Comparison of ENCODE assay signal across 30 cellular contexts in genomic region chr3:74992898-74993297, GRCh38.
"Had no signal": no experiment of that assay in that cellular context is flagged by ENCODE, and none has a peak within 500 bp of the region (broad histone marks: within the 10 kb centered on the region; RNA-seq: fewer than 3 reads in every experiment).

No MANE protein-coding gene starts in this region.

- ATAC-seq: naive thymus-derived CD8-positive, alpha-beta T cell; natural killer cell treated with Interleukin-12 subunit alpha and Interleukin-12 subunit beta and Interleukin-15 and Interleukin-18, amount 100 ng/mL, for 72 hours; psoas muscle; right cardiac atrium; sciatic nerve; stimulated activated memory B cell treated with anti-CD40 and anti-IgM and Interleukin-4, amounts not matched to agents 10 μg/mL and 1 μg/mL and 100 μg/mL, for 72 hours; stimulated activated naive CD8-positive, alpha-beta T cell treated with anti-CD3 and anti-CD28 coated beads, Interleukin-15, amount 100 ng/mL, for 72 hours; stimulated activated naive CD8-positive, alpha-beta T cell treated with anti-CD3 and anti-CD28 coated beads, Interleukin-15, Interleukin-2, amounts not matched to agents 100 U/mL and 50 U/mL, for 24 hours; upper lobe of right lung had no signal

- H3K4me1 ChIP-seq: neural progenitor cell, parathyroid adenoma, psoas muscle, spleen, suprapubic skin, testis, tibial artery, transverse colon, upper lobe of right lung, uterus had no signal

- H3K79me2 ChIP-seq: parathyroid adenoma had no signal

- H3K9me3 ChIP-seq: ovary, psoas muscle, spleen, suprapubic skin, testis, tibial artery, transverse colon, upper lobe of right lung, uterus had no signal

- H3K27ac ChIP-seq: neural progenitor cell, ovary, parathyroid adenoma, psoas muscle, skin epidermis, spleen, suprapubic skin, testis, tibial artery, transverse colon, upper lobe of right lung, uterus had no signal

- H3K36me3 ChIP-seq: neural progenitor cell, ovary, spleen, suprapubic skin, tibial artery, transverse colon, upper lobe of right lung, uterus had no signal

- DNase-seq: naive thymus-derived CD8-positive, alpha-beta T cell; nephron progenitor cell; occipital lobe; ovary; posterior cingulate gyrus; psoas muscle; right cardiac atrium; spleen; stimulated activated CD4-positive, alpha-beta T cell treated with anti-CD3 and anti-CD28 coated beads, Interleukin-12 subunit alpha, Interleukin-12 subunit beta, amount 100 ng/mL, for 4 hours; stimulated activated CD4-positive, alpha-beta T cell treated with anti-CD3 and anti-CD28 coated beads, Interleukin-1b, Interleukin-23, amount 100 ng/mL, for 48 hours; stimulated activated CD4-positive, alpha-beta T cell treated with anti-CD3 and anti-CD28 coated beads, Interleukin-4, amount 100 ng/mL, for 1 hour; stimulated activated CD4-positive, alpha-beta T cell treated with anti-CD3 and anti-CD28 coated beads, Interleukin-4, amount 100 ng/mL, for 4 hours; stimulated activated CD8-positive, alpha-beta memory T cell treated with anti-CD3 and anti-CD28 coated beads, Interleukin-4, amount 100 ng/mL, for 48 hours; stimulated activated naive CD4-positive, alpha-beta T cell; stimulated activated naive CD8-positive, alpha-beta T cell treated with anti-CD3 and anti-CD28 coated beads, Interleukin-15, amount 100 ng/mL, for 72 hours; stimulated activated naive CD8-positive, alpha-beta T cell treated with anti-CD3 and anti-CD28 coated beads, Interleukin-15, Interleukin-2, amounts not matched to agents 100 U/mL and 50 U/mL, for 24 hours; substantia nigra; testis; tibial artery; transverse colon; upper lobe of right lung; uterus had no signal

- H3K4me2 ChIP-seq: neural progenitor cell, smooth muscle cell had no signal

- H3K4me3 ChIP-seq: neural progenitor cell, ovary, psoas muscle, skin epidermis, smooth muscle cell, spleen, suprapubic skin, testis, tibial artery, transverse colon, upper lobe of right lung, uterus had no signal

- H3K9ac ChIP-seq: neural progenitor cell, parathyroid adenoma had no signal

- H3K27me3 ChIP-seq: neural progenitor cell, ovary, spleen, suprapubic skin, testis, tibial artery, transverse colon, upper lobe of right lung, uterus had no signal

- H2AFZ ChIP-seq: neural progenitor cell, parathyroid adenoma had no signal
